ENCODE assay signal across 35 cellular contexts in the genomic region with DNA sequence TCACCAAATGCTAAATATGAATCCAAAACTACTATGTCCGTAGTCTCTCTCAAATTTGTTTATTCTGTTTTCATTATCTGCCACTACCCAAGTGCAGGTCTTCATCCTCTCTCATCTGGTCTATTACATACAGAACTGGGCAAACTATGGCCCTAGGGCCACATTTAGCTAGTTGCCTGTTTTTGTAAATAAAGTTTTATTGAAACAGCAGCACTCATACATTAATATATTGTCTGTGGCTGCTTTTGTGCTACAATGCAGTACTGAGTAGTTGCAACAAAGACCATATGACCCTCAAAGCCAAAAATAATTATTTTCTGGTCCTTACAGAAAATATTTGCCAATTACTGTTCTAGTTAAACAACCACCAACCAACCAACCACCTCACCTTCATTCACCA.
"Had no signal": no experiment of that assay in that cellular context is flagged by ENCODE, and none has a peak within 500 bp of the region (broad histone marks: within the 10 kb centered on the region; RNA-seq: fewer than 3 reads in every experiment).

No MANE protein-coding gene starts in this region.

- DNase-seq: Karpas-422, Kasumi-1, MG63, MM.1S, MV-4-11, NCI-H1048, NCI-H1092 treated with DMSO at 0.1 percent for 48 hours, NCI-H1105, NCI-H1105 treated with DMSO at 0.1 percent for 48 hours, NCI-H1417, NCI-H1417 treated with DMSO at 0.1 percent for 48 hours, NCI-H1436, NCI-H1436 treated with DMSO at 0.1 percent for 48 hours, NCI-H146, NCI-H1694, NCI-H1694 treated with DMSO at 0.1 percent for 48 hours, NCI-H187, NCI-H187 treated with DMSO at 0.1 percent for 48 hours, NCI-H1930, NCI-H2029, NCI-H2029 treated with DMSO at 0.1 percent for 48 hours, NCI-H2081, NCI-H2081 treated with DMSO at 0.1 percent for 48 hours, NCI-H2107, NCI-H2171, NCI-H2171 treated with DMSO at 0.1 percent for 48 hours, NCI-H2227 treated with DMSO at 0.1 percent for 48 hours, NCI-H226, NCI-H345, NCI-H446, NCI-H446 treated with DMSO at 0.1 percent for 48 hours, NCI-H510A, NCI-H510A treated with DMSO at 0.1 percent for 48 hours, NCI-H524 had no signal

- H3K4me2 ChIP-seq: KMS-11 had no signal

- H3K36me3 ChIP-seq: MG63 had no signal

- H3K4me3 ChIP-seq: MG63 had no signal

- H3K27me3 ChIP-seq: MG63 had no signal

- H3K27ac ChIP-seq: KMS-11 had no signal

- H3K9me3 ChIP-seq: MG63 had no signal

- H3K9ac ChIP-seq: KMS-11 had no signal
